ENCODE assay signal across 25 cellular contexts in genomic region chr4:30208731-30209435, GRCh38.
A peak's percentile ranks its signal among the peaks of the same experiment; 100 is the strongest.
DNase-seq lines count a peak whose midpoint lies in the region; ATAC-seq and TF ChIP-seq lines count a peak whose summit lies in the region.
"Had no signal": no experiment of that assay in that cellular context is flagged by ENCODE, and none has a peak within 500 bp of the region (broad histone marks: within the 10 kb centered on the region; RNA-seq: fewer than 3 reads in every experiment).

No MANE protein-coding gene starts in this region.

- no peaks in the 10 kb centered on the region for H3K4me1 Mint-ChIP-seq in mesothelial cell of epicardium
- H3K4me1 Mint-ChIP-seq: neural progenitor cell had no signal

- 40 to 66% (median 65%) methylated on average over 2 of the region's 2 CpGs for WGBS in heart left ventricle, 4 donors

- H3K27me3 Mint-ChIP-seq in mesothelial cell of epicardium (ENCODE audit: low read depth): no peaks in the 10 kb centered on the region
- H3K27me3 Mint-ChIP-seq: activated naive CD8-positive, alpha-beta T cell; CD4-positive, alpha-beta T cell had no signal

- H3K4me1 ChIP-seq in heart left ventricle: no peaks in the 10 kb centered on the region
- H3K4me1 ChIP-seq: neural progenitor cell, right atrium auricular region had no signal

- H3K36me3 ChIP-seq in kidney epithelial cell (ENCODE audit: control insufficient read depth, insufficient read depth, low read length) (no peaks in the 10 kb centered on the region), heart left ventricle (no peaks in the 10 kb centered on the region)
- H3K36me3 ChIP-seq: neural progenitor cell, right atrium auricular region had no signal

- H3K4me3 ChIP-seq in astrocyte of the spinal cord (ENCODE audit: low read depth, low read length) (no peak overlapping the region), kidney epithelial cell (ENCODE audit: low read depth, low read length) (no peak overlapping the region), heart left ventricle (no peak overlapping the region)
- H3K4me3 ChIP-seq: hepatocyte, K562, neural progenitor cell, right atrium auricular region had no signal

- in situ Hi-C loops in astrocyte of the spinal cord (cut with HindIII; ENCODE audit: low sequenced_read_pairs): no loop called here

- H3K27me3 ChIP-seq in kidney epithelial cell (ENCODE audit: control insufficient read depth, insufficient read depth, low read length) (no peaks in the 10 kb centered on the region), heart left ventricle (no peaks in the 10 kb centered on the region)
- H3K27me3 ChIP-seq: hepatocyte, neural progenitor cell, right atrium auricular region had no signal

- no peak for TF ChIP-seq CTCF in astrocyte of the spinal cord (IDR thresholded peaks at IDR 0.05; ENCODE audit: low read depth, low read length)
- TF ChIP-seq CTCF in kidney epithelial cell (IDR thresholded peaks at IDR 0.05; ENCODE audit: insufficient read depth, low read length, poor library complexity, severe bottlenecking): no peak
- no peak for TF ChIP-seq CTCF in heart left ventricle (IDR thresholded peaks at IDR 0.05)
- TF ChIP-seq CTCF in mesothelial cell of epicardium (IDR thresholded peaks at IDR 0.05; ENCODE audit: unreplicated experiment): no peak

- ATAC-seq in heart left ventricle: no peak
- ATAC-seq: activated T-cell treated with anti-CD3 and anti-CD28 coated beads, Interleukin-2, amount 50 U/mL, for 72 hours; K562 had no signal

- TF ChIP-seq POLR2A in heart left ventricle (IDR thresholded peaks at IDR 0.05): no peak

- DNase-seq in DMS53 (lab: John Stamatoyannopoulos, UW): peak; percentile 86
- DNase-seq in NCI-H460 (ENCODE audit: extremely low read depth, low read depth): peak; percentile 13
- peak; percentile 75 for DNase-seq in astrocyte of the spinal cord (ENCODE audit: low read depth, low spot score)
- peak; percentile 1 for DNase-seq in kidney epithelial cell (ENCODE audit: low read depth)
- no peak for DNase-seq in SW 1271 (lab: John Stamatoyannopoulos, UW)
- no peak for DNase-seq in heart left ventricle
- DNase-seq in mesothelial cell of epicardium (ENCODE audit: low spot score in 2 of 2, unreplicated experiment in 2 of 2): no peak
- no peak for DNase-seq in activated gamma-delta T cell (lab: John Stamatoyannopoulos, UW)
- DNase-seq: activated CD4-positive, CD25-positive, alpha-beta regulatory T cell; activated CD8-positive, alpha-beta memory T cell treated with anti-CD3 and anti-CD28 coated beads for 24 hours; activated T-cell treated with anti-CD3 and anti-CD28 coated beads, Interleukin-2, amount 50 U/mL, for 72 hours; caudate nucleus; CD4-positive, alpha-beta T cell; kidney glomerular epithelial cell; NCI-H1092; NCI-H2081 treated with DMSO at 0.1 percent for 48 hours; NCI-H524; SIG-M5; stimulated activated CD4-positive, alpha-beta T cell treated with anti-CD3 and anti-CD28 coated beads, Interleukin-1b, Interleukin-23, amount 100 ng/mL, for 48 hours; T-helper 2 cell had no signal

- no peak overlapping the region for H3K27ac Mint-ChIP-seq in mesothelial cell of epicardium
- H3K27ac Mint-ChIP-seq: activated naive CD8-positive, alpha-beta T cell; activated T-cell treated with anti-CD3 and anti-CD28 coated beads, Interleukin-2, amount 50 U/mL, for 72 hours; CD4-positive, alpha-beta T cell; neural progenitor cell had no signal

- H3K4me3 Mint-ChIP-seq in mesothelial cell of epicardium: no peak overlapping the region
- H3K4me3 Mint-ChIP-seq: activated naive CD8-positive, alpha-beta T cell; activated T-cell treated with anti-CD3 and anti-CD28 coated beads, Interleukin-2, amount 50 U/mL, for 72 hours; CD4-positive, alpha-beta T cell; neural progenitor cell had no signal

- H3K36me3 Mint-ChIP-seq in mesothelial cell of epicardium: no peaks in the 10 kb centered on the region
- H3K36me3 Mint-ChIP-seq: activated naive CD8-positive, alpha-beta T cell; neural progenitor cell had no signal

- H3K27ac ChIP-seq in heart left ventricle: no peak overlapping the region
- H3K27ac ChIP-seq: hepatocyte, neural progenitor cell, right atrium auricular region had no signal

- intact Hi-C loops in heart left ventricle (cut with DNase I): no loop called here

- H3K9me3 Mint-ChIP-seq in mesothelial cell of epicardium: peaks cover 7% of the 10 kb centered on the region
- H3K9me3 Mint-ChIP-seq: neural progenitor cell had no signal

- H3K9me3 ChIP-seq in heart left ventricle: peaks cover 0 to 13% (median 0%) of the 10 kb centered on the region in 12 donors
- H3K9me3 ChIP-seq: right atrium auricular region had no signal

Comparison
In these comparisons a context has a peak if more than half of its experiments do, and no peak if none do; other contexts are left out.
1. DNase-seq: peak in DMS53 (single experiment), NCI-H460 (single experiment), astrocyte of the spinal cord (single experiment) and kidney epithelial cell (single experiment); none in SW 1271 (0 of 2), heart left ventricle (0 of 5), mesothelial cell of epicardium (0 of 2) and activated gamma-delta T cell (single experiment).